Comparison of ENCODE assay signal across 11 cellular contexts in the genomic region with DNA sequence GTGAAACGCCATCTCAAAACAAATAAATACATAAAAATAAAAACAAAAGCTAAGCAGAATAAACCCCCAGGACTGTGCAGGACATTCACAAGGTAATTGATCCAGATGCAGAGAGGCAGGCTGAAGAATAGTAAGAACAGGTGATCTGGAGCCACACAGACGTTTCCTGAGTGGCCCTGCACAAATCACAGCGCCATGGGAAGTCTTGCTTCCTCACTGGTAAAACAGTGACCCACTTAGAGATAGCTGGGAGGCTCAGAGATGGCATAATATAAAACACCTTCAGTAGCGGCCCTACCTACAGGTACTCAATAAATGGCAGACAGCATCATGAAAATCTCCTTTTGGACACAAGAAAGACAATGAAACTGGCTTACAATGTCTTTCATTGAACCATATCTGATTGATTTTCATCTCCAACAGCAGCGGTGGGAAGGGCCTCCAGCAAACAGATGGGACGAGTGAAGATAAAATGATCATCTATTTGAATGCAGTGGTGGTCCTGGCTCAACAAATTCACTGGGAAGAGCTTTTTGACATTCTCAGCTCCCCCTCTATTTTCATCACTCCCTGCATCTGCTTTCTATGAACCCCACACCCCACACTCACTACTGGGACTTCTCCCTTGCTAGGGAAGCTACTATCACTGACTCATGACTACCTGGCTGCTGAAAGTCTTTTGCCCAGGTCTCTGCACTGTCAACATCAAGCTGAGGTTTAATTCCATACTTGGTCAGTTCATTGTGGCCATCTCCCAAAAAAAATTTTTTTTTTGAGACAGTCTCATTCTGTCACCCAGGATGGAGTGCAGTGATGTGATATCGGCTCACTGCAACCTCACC.
DNase-seq lines count a peak whose midpoint lies in the region; ATAC-seq and TF ChIP-seq lines count a peak whose summit lies in the region.
"Had no signal": no experiment of that assay in that cellular context is flagged by ENCODE, and none has a peak within 500 bp of the region (broad histone marks: within the 10 kb centered on the region; RNA-seq: fewer than 3 reads in every experiment).

No MANE protein-coding gene starts in this region.

- in situ Hi-C loops in ACHN (cut with HindIII; ENCODE audit: low pct_ligation_motif_present, low pct_unique_long_range_greater_than_20kb, low sequenced_read_pairs): no loop called here

- H3K27ac ChIP-seq in cardiac muscle cell: peak overlapping the region; percentile 89
- peak overlapping the region in 1 of 10 donors; percentile 79 for H3K27ac ChIP-seq in heart right ventricle
- peak overlapping the region; percentile 7 to 84 for H3K27ac ChIP-seq in liver (ENCODE audit: low read depth in 1 of 2, low read length in 2 of 2)
- H3K27ac ChIP-seq: parathyroid adenoma had no signal

- CTCF ChIA-PET in activated CD8-positive, alpha-beta T cell treated with anti-CD3 and anti-CD28 coated beads for 36 hours (lab: Charles Lee): no interaction called here

- H3K27me3 Mint-ChIP-seq in activated CD8-positive, alpha-beta T cell treated with anti-CD3 and anti-CD28 coated beads for 36 hours: no peaks in the 10 kb centered on the region

- no peak overlapping the region for H3K4me3 Mint-ChIP-seq in activated CD8-positive, alpha-beta T cell treated with anti-CD3 and anti-CD28 coated beads for 36 hours

- H3K4me1 ChIP-seq in cardiac muscle cell (ENCODE audit: low read depth) (peaks cover 24% of the 10 kb centered on the region), heart right ventricle (peaks cover 10 to 51% (median 30%) of the 10 kb centered on the region in 9 donors), liver (ENCODE audit: control insufficient read depth in 4 of 4, insufficient read depth in 4 of 4, low read length in 3 of 4) (peaks cover 10 to 31% (median 25%) of the 10 kb centered on the region in 4 donors)

- peaks cover 65% of the 10 kb centered on the region for H3K4me1 Mint-ChIP-seq in activated CD8-positive, alpha-beta T cell treated with anti-CD3 and anti-CD28 coated beads for 36 hours (ENCODE audit: low read depth)

- TF ChIP-seq CTCF in cardiac muscle cell (IDR thresholded peaks at IDR 0.05; ENCODE audit: low read depth, low read length) (no peak), heart right ventricle (IDR thresholded peaks at IDR 0.05) (no peak), liver (IDR thresholded peaks at IDR 0.05; ENCODE audit: low read depth, low read length, missing input control) (no peak)
- no peak for TF ChIP-seq CTCF in activated CD8-positive, alpha-beta T cell treated with anti-CD3 and anti-CD28 coated beads for 36 hours (IDR thresholded peaks at IDR 0.05)

- H3K27me3 ChIP-seq in cardiac muscle cell: no peaks in the 10 kb centered on the region
- H3K27me3 ChIP-seq in heart right ventricle: no peaks in the 10 kb centered on the region
- H3K27me3 ChIP-seq in liver (ENCODE audit: control insufficient read depth in 4 of 4, insufficient read depth in 4 of 4, low read length in 3 of 4): no peaks in the 10 kb centered on the region

- no peak for ATAC-seq in heart right ventricle
- peak; percentile 24 for ATAC-seq in activated CD8-positive, alpha-beta T cell treated with anti-CD3 and anti-CD28 coated beads for 36 hours
- ATAC-seq in HG03045 (IDR thresholded peaks at IDR 0.05; ENCODE audit: unreplicated experiment): no peak
- ATAC-seq: left ventricle myocardium superior had no signal

- peak overlapping the region in 1 of 2 donors; percentile 87 for H3K9ac ChIP-seq in liver (ENCODE audit: low read depth in 1 of 2, low read length in 2 of 2)
- H3K9ac ChIP-seq: parathyroid adenoma had no signal

- intact Hi-C loops in heart right ventricle (cut with DNase I): no loop called here
- intact Hi-C loops in activated CD8-positive, alpha-beta T cell treated with anti-CD3 and anti-CD28 coated beads for 36 hours (cut with micrococcal nuclease): no loop called here

- DNase-seq in cardiac muscle cell (ENCODE audit: low read depth in 1 of 2, low spot score in 1 of 2) (no peak), heart right ventricle (no peak), HCEC 1CT (no peak), NCI-H2107 (lab: John Stamatoyannopoulos, UW) (no peak), ACHN (no peak)
- DNase-seq in activated CD8-positive, alpha-beta T cell treated with anti-CD3 and anti-CD28 coated beads for 36 hours: no peak
- DNase-seq: activated CD4-positive, alpha-beta T cell treated with anti-CD3 and anti-CD28 coated beads, Interleukin-2, amount 50 U/mL, for 48 hours; left ventricle myocardium superior had no signal

- peak overlapping the region; percentile 97 for H3K27ac Mint-ChIP-seq in activated CD8-positive, alpha-beta T cell treated with anti-CD3 and anti-CD28 coated beads for 36 hours

- no peaks in the 10 kb centered on the region for H3K9me3 ChIP-seq in cardiac muscle cell (ENCODE audit: low read depth)
- no peaks in the 10 kb centered on the region for H3K9me3 ChIP-seq in heart right ventricle
- H3K9me3 ChIP-seq in liver (ENCODE audit: control insufficient read depth in 4 of 4, low read length in 3 of 4): no peaks in the 10 kb centered on the region

- no peaks in the 10 kb centered on the region for H3K9me3 Mint-ChIP-seq in activated CD8-positive, alpha-beta T cell treated with anti-CD3 and anti-CD28 coated beads for 36 hours

- H3K36me3 ChIP-seq in cardiac muscle cell (no peaks in the 10 kb centered on the region), heart right ventricle (peaks cover 0 to 31% (median 7%) of the 10 kb centered on the region in 9 donors), liver (ENCODE audit: control insufficient read depth in 4 of 4, insufficient read depth in 3 of 4, low read depth in 1 of 4, low read length in 3 of 4) (peaks cover 0 to 6% (median 3%) of the 10 kb centered on the region in 4 donors)

- TF ChIP-seq RAD21 in liver (IDR thresholded peaks at IDR 0.05): no peak

- H3K4me3 ChIP-seq in cardiac muscle cell: no peak overlapping the region
- H3K4me3 ChIP-seq in heart right ventricle: no peak overlapping the region
- no peak overlapping the region for H3K4me3 ChIP-seq in liver (ENCODE audit: low read depth in 1 of 3, low read length in 3 of 3)

- POLR2A ChIA-PET in activated CD8-positive, alpha-beta T cell treated with anti-CD3 and anti-CD28 coated beads for 36 hours (lab: Charles Lee): no interaction called here

- 86 to 87% methylated on average over 7 of the region's 7 CpGs for WGBS in heart right ventricle, 2 donors
- 86% methylated on average over 7 of the region's 7 CpGs for WGBS in liver

- peaks cover 39% of the 10 kb centered on the region for H3K36me3 Mint-ChIP-seq in activated CD8-positive, alpha-beta T cell treated with anti-CD3 and anti-CD28 coated beads for 36 hours (ENCODE audit: low read depth)

TF ChIP-seq in liver, 16 proteins besides CTCF, POLR2A, EP300 and RAD21:
- no peak for TF ChIP-seq HNF4A (conservative IDR thresholded peaks at IDR 0.05)
- TF ChIP-seq, protein P1, sequence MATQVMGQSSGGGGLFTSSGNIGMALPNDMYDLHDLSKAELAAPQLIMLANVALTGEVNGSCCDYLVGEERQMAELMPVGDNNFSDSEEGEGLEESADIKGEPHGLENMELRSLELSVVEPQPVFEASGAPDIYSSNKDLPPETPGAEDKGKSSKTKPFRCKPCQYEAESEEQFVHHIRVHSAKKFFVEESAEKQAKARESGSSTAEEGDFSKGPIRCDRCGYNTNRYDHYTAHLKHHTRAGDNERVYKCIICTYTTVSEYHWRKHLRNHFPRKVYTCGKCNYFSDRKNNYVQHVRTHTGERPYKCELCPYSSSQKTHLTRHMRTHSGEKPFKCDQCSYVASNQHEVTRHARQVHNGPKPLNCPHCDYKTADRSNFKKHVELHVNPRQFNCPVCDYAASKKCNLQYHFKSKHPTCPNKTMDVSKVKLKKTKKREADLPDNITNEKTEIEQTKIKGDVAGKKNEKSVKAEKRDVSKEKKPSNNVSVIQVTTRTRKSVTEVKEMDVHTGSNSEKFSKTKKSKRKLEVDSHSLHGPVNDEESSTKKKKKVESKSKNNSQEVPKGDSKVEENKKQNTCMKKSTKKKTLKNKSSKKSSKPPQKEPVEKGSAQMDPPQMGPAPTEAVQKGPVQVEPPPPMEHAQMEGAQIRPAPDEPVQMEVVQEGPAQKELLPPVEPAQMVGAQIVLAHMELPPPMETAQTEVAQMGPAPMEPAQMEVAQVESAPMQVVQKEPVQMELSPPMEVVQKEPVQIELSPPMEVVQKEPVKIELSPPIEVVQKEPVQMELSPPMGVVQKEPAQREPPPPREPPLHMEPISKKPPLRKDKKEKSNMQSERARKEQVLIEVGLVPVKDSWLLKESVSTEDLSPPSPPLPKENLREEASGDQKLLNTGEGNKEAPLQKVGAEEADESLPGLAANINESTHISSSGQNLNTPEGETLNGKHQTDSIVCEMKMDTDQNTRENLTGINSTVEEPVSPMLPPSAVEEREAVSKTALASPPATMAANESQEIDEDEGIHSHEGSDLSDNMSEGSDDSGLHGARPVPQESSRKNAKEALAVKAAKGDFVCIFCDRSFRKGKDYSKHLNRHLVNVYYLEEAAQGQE (IDR thresholded peaks at IDR 0.05): no peak
- no peak for TF ChIP-seq FOXA2 (IDR thresholded peaks at IDR 0.05)
- TF ChIP-seq TAF1 (conservative IDR thresholded peaks at IDR 0.05): no peak
